In genomic region chr11:35649984-35650383, GRCh38 we compare ENCODE assay signal across 19 cellular contexts. TPM values are rescaled to one million over a fixed set of nuclear protein-coding genes. Genes with fewer than 3 reads are reported as not detected.
DNase-seq lines count a peak whose midpoint lies in the region; ATAC-seq and TF ChIP-seq lines count a peak whose summit lies in the region.
"Had no signal": no experiment of that assay in that cellular context is flagged by ENCODE, and none has a peak within 500 bp of the region (broad histone marks: within the 10 kb centered on the region; RNA-seq: fewer than 3 reads in every experiment).

No MANE protein-coding gene starts in this region.

- H3K36me3 Mint-ChIP-seq in activated CD8-positive, alpha-beta memory T cell treated with anti-CD3 and anti-CD28 coated beads, Interleukin-2, amount 10 ng/mL, durations not matched to agents 7 days and 5 days = no peaks in the 10 kb centered on the region
- H3K36me3 Mint-ChIP-seq: CD8-positive, alpha-beta memory T cell had no signal

- H3K9ac ChIP-seq in adipocyte (ENCODE audit: low read length) = no peak overlapping the region

- H3K4me3 ChIP-seq in adipocyte (ENCODE audit: low read length) (no peak overlapping the region), fibroblast of the aortic adventitia (ENCODE audit: low read depth, low read length) (no peak overlapping the region)
- no peak overlapping the region for H3K4me3 ChIP-seq in effector memory CD4-positive, alpha-beta T cell (ENCODE audit: insufficient read depth, low read depth, low read length, poor library complexity, severe bottlenecking)
- H3K4me3 ChIP-seq: HAP-1 had no signal

- peaks cover 11% of the 10 kb centered on the region for H3K9me3 ChIP-seq in adipocyte (ENCODE audit: control insufficient read depth, low read length)
- H3K9me3 ChIP-seq in effector memory CD4-positive, alpha-beta T cell (ENCODE audit: control insufficient read depth, low read length) = no peaks in the 10 kb centered on the region
- H3K9me3 ChIP-seq: HAP-1, neutrophil had no signal

- no peak overlapping the region for H3K27ac Mint-ChIP-seq in activated CD8-positive, alpha-beta memory T cell treated with anti-CD3 and anti-CD28 coated beads, Interleukin-2, amount 10 ng/mL, durations not matched to agents 7 days and 5 days
- H3K27ac Mint-ChIP-seq: CD8-positive, alpha-beta memory T cell had no signal

- no peaks in the 10 kb centered on the region for H3K27me3 ChIP-seq in adipocyte (replicated peaks; ENCODE audit: control insufficient read depth, insufficient read depth, low read length)
- H3K27me3 ChIP-seq in effector memory CD4-positive, alpha-beta T cell (replicated peaks; ENCODE audit: control insufficient read depth, insufficient read depth, low read length, poor library complexity, severe bottlenecking) = no peaks in the 10 kb centered on the region

- H3K27me3 Mint-ChIP-seq in activated CD8-positive, alpha-beta memory T cell treated with anti-CD3 and anti-CD28 coated beads, Interleukin-2, amount 10 ng/mL, durations not matched to agents 7 days and 5 days = peaks cover 46% of the 10 kb centered on the region

- TF ChIP-seq CTCF in fibroblast of the aortic adventitia (IDR thresholded peaks at IDR 0.05; ENCODE audit: insufficient read depth, low read length) = no peak

- no peaks in the 10 kb centered on the region for H3K4me1 Mint-ChIP-seq in activated CD8-positive, alpha-beta memory T cell treated with anti-CD3 and anti-CD28 coated beads, Interleukin-2, amount 10 ng/mL, durations not matched to agents 7 days and 5 days
- H3K4me1 Mint-ChIP-seq: CD8-positive, alpha-beta memory T cell had no signal

- CTCF ChIA-PET in activated CD8-positive, alpha-beta memory T cell treated with anti-CD3 and anti-CD28 coated beads, Interleukin-2, amount 10 ng/mL, durations not matched to agents 7 days and 5 days (lab: Charles Lee) = interaction anchor here (1.0 kb wide), 1 partner anchor 12 kb away, joined by 3 read pairs; the partner anchor contains the start of gene TRIM44

- H3K4me3 Mint-ChIP-seq in activated CD8-positive, alpha-beta memory T cell treated with anti-CD3 and anti-CD28 coated beads, Interleukin-2, amount 10 ng/mL, durations not matched to agents 7 days and 5 days = no peak overlapping the region
- H3K4me3 Mint-ChIP-seq: CD8-positive, alpha-beta memory T cell had no signal

- no peaks in the 10 kb centered on the region for H3K36me3 ChIP-seq in adipocyte (ENCODE audit: control insufficient read depth, insufficient read depth, low read length, severe bottlenecking)
- no peaks in the 10 kb centered on the region for H3K36me3 ChIP-seq in effector memory CD4-positive, alpha-beta T cell (ENCODE audit: control insufficient read depth, insufficient read depth, low read length)
- H3K36me3 ChIP-seq: HAP-1, neutrophil, WERI-Rb-1 had no signal

- ATAC-seq in activated CD4-positive, CD25-positive, alpha-beta regulatory T cell treated with anti-CD3 and anti-CD28 coated beads, Interleukin-2, amount 50 U/mL, for 24 hours = peak; percentile 68 to 70
- no peak for ATAC-seq in activated CD8-positive, alpha-beta memory T cell treated with anti-CD3 and anti-CD28 coated beads, Interleukin-2, amount 10 ng/mL, durations not matched to agents 7 days and 5 days
- no peak for ATAC-seq in HG02981 (IDR thresholded peaks at IDR 0.05; ENCODE audit: unreplicated experiment)
- ATAC-seq: right cardiac atrium had no signal

- H3K9me3 Mint-ChIP-seq in activated CD8-positive, alpha-beta memory T cell treated with anti-CD3 and anti-CD28 coated beads, Interleukin-2, amount 10 ng/mL, durations not matched to agents 7 days and 5 days (ENCODE audit: low read depth) = no peaks in the 10 kb centered on the region

- no peak for DNase-seq in activated CD4-positive, CD25-positive, alpha-beta regulatory T cell (lab: John Stamatoyannopoulos, UW)
- peak; percentile 70 for DNase-seq in ELR (ENCODE audit: low read depth)
- DNase-seq in adipocyte (ENCODE audit: low read depth) = peak; percentile 53
- peak; percentile 58 for DNase-seq in fibroblast of the aortic adventitia (ENCODE audit: low read depth)
- DNase-seq in effector memory CD4-positive, alpha-beta T cell = no peak
- no peak for DNase-seq in activated CD8-positive, alpha-beta memory T cell treated with anti-CD3 and anti-CD28 coated beads, Interleukin-2, amount 10 ng/mL, durations not matched to agents 7 days and 5 days
- DNase-seq: activated CD8-positive, alpha-beta memory T cell treated with anti-CD3 and anti-CD28 coated beads, Interleukin-2, amount 50 U/mL, for 4 hours; CD8-positive, alpha-beta memory T cell; NCI-H1092 treated with DMSO at 0.1 percent for 48 hours; NCI-H774; right cardiac atrium; stimulated activated CD4-positive, alpha-beta T cell treated with anti-CD3 and anti-CD28 coated beads, Interleukin-4, amount 100 ng/mL, for 1 hour; trophoblast cell; WERI-Rb-1 had no signal

- H3K27ac ChIP-seq in effector memory CD4-positive, alpha-beta T cell (ENCODE audit: insufficient read depth, low read length, poor library complexity, severe bottlenecking) = no peak overlapping the region
- H3K27ac ChIP-seq: neutrophil, WERI-Rb-1 had no signal

- H3K4me1 ChIP-seq in adipocyte (ENCODE audit: control insufficient read depth, insufficient read depth, low read length) = no peaks in the 10 kb centered on the region
- no peaks in the 10 kb centered on the region for H3K4me1 ChIP-seq in effector memory CD4-positive, alpha-beta T cell (ENCODE audit: control insufficient read depth, insufficient read depth, low read length, poor library complexity, severe bottlenecking)
- H3K4me1 ChIP-seq: HAP-1 had no signal

RNA-seq across cellular contexts. Expression of gene TRIM44, which starts 12.6 kb away (rescaled TPM):
- total RNA-seq in fibroblast of the aortic adventitia (ENCODE audit: low replicate concordance) = 42.1 and 52.7 TPM in 2 replicates
- 10 to 100 TPM; 23.1 to 24.2 TPM for total RNA-seq in activated CD8-positive, alpha-beta memory T cell treated with anti-CD3 and anti-CD28 coated beads, Interleukin-2, amount 10 ng/mL, durations not matched to agents 7 days and 5 days

RNA-seq across cellular contexts. Expression of gene FJX1, which starts 31.7 kb away (rescaled TPM):
- 8.3 and 78.2 TPM in 2 replicates for total RNA-seq in fibroblast of the aortic adventitia (ENCODE audit: low replicate concordance)
- total RNA-seq in activated CD8-positive, alpha-beta memory T cell treated with anti-CD3 and anti-CD28 coated beads, Interleukin-2, amount 10 ng/mL, durations not matched to agents 7 days and 5 days = under 1 TPM in 1 of 2 experiments, not detected in 1; 0.33 TPM
- total RNA-seq: mononuclear cell had no signal

Comparison
In these comparisons a context has a peak if more than half of its experiments do, and no peak if none do; other contexts are left out.
1. ATAC-seq: peak in activated CD4-positive, CD25-positive, alpha-beta regulatory T cell treated with anti-CD3 and anti-CD28 coated beads, Interleukin-2, amount 50 U/mL, for 24 hours (2 of 2); none in activated CD8-positive, alpha-beta memory T cell treated with anti-CD3 and anti-CD28 coated beads, Interleukin-2, amount 10 ng/mL, durations not matched to agents 7 days and 5 days (single experiment) and HG02981 (single experiment).
2. DNase-seq: peak in ELR (single experiment), adipocyte (single experiment) and fibroblast of the aortic adventitia (single experiment); none in activated CD4-positive, CD25-positive, alpha-beta regulatory T cell (0 of 4), effector memory CD4-positive, alpha-beta T cell (0 of 3) and activated CD8-positive, alpha-beta memory T cell treated with anti-CD3 and anti-CD28 coated beads, Interleukin-2, amount 10 ng/mL, durations not matched to agents 7 days and 5 days (single experiment).